8 cellular contexts compared by ENCODE assay signal in genomic region chr22:19854778-19855503, GRCh38. TPM values are rescaled to one million over a fixed set of nuclear protein-coding genes. Genes with fewer than 3 reads are reported as not detected.
DNase-seq lines count a peak whose midpoint lies in the region; ATAC-seq and TF ChIP-seq lines count a peak whose summit lies in the region.

GNB1L (minus strand) TSS chr22:19854874; CDS start chr22:19821355, 33,519 bp downstream.
RTL10 (minus strand) TSS chr22:19854874; CDS start chr22:19852261, 2,613 bp downstream.

- no peaks in the 10 kb centered on the region for H3K27me3 ChIP-seq in DND-41 (ENCODE audit: insufficient read depth, low read length, poor library complexity)
- no peaks in the 10 kb centered on the region for H3K27me3 ChIP-seq in KMS-11 (ENCODE audit: insufficient read depth, low read depth)
- H3K27me3 ChIP-seq in muscle layer of duodenum (ENCODE audit: low read depth, low read length): no peaks in the 10 kb centered on the region

- H3K4me1 ChIP-seq in DND-41 (ENCODE audit: insufficient read depth, low read length) (peaks cover 56% of the 10 kb centered on the region), KMS-11 (ENCODE audit: low read depth, poor library complexity, severe bottlenecking) (peaks cover 23% of the 10 kb centered on the region), muscle layer of duodenum (ENCODE audit: control insufficient read depth in 1 of 2, insufficient read depth in 2 of 2, low read length in 2 of 2) (peaks cover 20 to 26% of the 10 kb centered on the region in 2 donors)

- DNase-seq in DND-41: peak; percentile 96
- peak; percentile 94 for DNase-seq in activated T-cell treated with anti-CD3 and anti-CD28 coated beads, Interleukin-2, amount 50 U/mL, for 4 hours
- peak; percentile 88 for DNase-seq in stimulated activated CD8-positive, alpha-beta memory T cell treated with anti-CD3 and anti-CD28 coated beads, Interleukin-7, amount 100 ng/mL, for 24 hours (ENCODE audit: low read depth)

- H3K36me3 ChIP-seq in DND-41 (ENCODE audit: insufficient read depth, low read length) (peaks cover 49% of the 10 kb centered on the region), KMS-11 (ENCODE audit: insufficient read depth) (no peaks in the 10 kb centered on the region), muscle layer of duodenum (ENCODE audit: control insufficient read depth in 1 of 2, insufficient read depth in 2 of 2, low read length in 2 of 2) (peaks cover 15 to 29% of the 10 kb centered on the region in 2 donors)

- TF ChIP-seq CTCF in DND-41 (IDR thresholded peaks at IDR 0.05; ENCODE audit: borderline replicate concordance, extremely low read depth, low read length, poor library complexity, severe bottlenecking) (peak; percentile 40), KMS-11 (conservative IDR thresholded peaks at IDR 0.05; ENCODE audit: low read depth, low read length) (no peak)

- H3K79me2 ChIP-seq in DND-41 (ENCODE audit: insufficient read depth, low read length) (peaks cover 76% of the 10 kb centered on the region), KMS-11 (ENCODE audit: insufficient read depth, low read depth) (peaks cover 50% of the 10 kb centered on the region)

- H3K9me3 ChIP-seq in DND-41 (ENCODE audit: insufficient read depth, low read length, severe bottlenecking) (no peaks in the 10 kb centered on the region), muscle layer of duodenum (ENCODE audit: control insufficient read depth in 1 of 2, low read length in 2 of 2) (no peaks in the 10 kb centered on the region)

- H3K4me1 Mint-ChIP-seq in activated T-cell treated with anti-CD3 and anti-CD28 coated beads, Interleukin-2, amount 50 U/mL, for 4 hours (ENCODE audit: low read depth): peaks cover 61% of the 10 kb centered on the region

- H3K4me3 ChIP-seq in DND-41 (ENCODE audit: low read depth in 1 of 2, low read length in 2 of 2) (peak within 1 kb of the TSS; percentile 82 to 91), KMS-11 (IDR thresholded peaks at IDR 0.05; ENCODE audit: insufficient read depth, low read depth, low read length) (peak within 1 kb of the TSS; percentile 50), muscle layer of duodenum (ENCODE audit: low read depth in 1 of 2, low read length in 2 of 2) (peak within 1 kb of the TSS; percentile 89 to 96)

- peak; percentile 86 for ATAC-seq in DND-41 (ENCODE audit: insufficient read depth, low read depth)
- ATAC-seq in GM21737 (IDR thresholded peaks at IDR 0.05; ENCODE audit: unreplicated experiment): peak; percentile 84
- peak; percentile 91 to 92 for ATAC-seq in activated T-cell treated with anti-CD3 and anti-CD28 coated beads, Interleukin-2, amount 50 U/mL, for 4 hours
- ATAC-seq in esophagus mucosa: peak; percentile 93

- H3K4me2 ChIP-seq in DND-41 (ENCODE audit: insufficient read depth, low read length) (peak within 1 kb of the TSS; percentile 97), KMS-11 (peak within 1 kb of the TSS; percentile 99)

- H3K4me3 Mint-ChIP-seq in activated T-cell treated with anti-CD3 and anti-CD28 coated beads, Interleukin-2, amount 50 U/mL, for 4 hours: peak within 1 kb of the TSS; percentile 95

- peaks cover 8% of the 10 kb centered on the region for H3K36me3 Mint-ChIP-seq in activated T-cell treated with anti-CD3 and anti-CD28 coated beads, Interleukin-2, amount 50 U/mL, for 4 hours (ENCODE audit: insufficient read depth)

- H2AFZ ChIP-seq in DND-41 (ENCODE audit: low read depth, low read length): peak within 1 kb of the TSS; percentile 69
- H2AFZ ChIP-seq in KMS-11 (ENCODE audit: low read depth): peak within 1 kb of the TSS; percentile 61

- H4K20me1 ChIP-seq in DND-41 (ENCODE audit: insufficient read depth, low read length) (peaks cover 45% of the 10 kb centered on the region), KMS-11 (ENCODE audit: insufficient read depth) (no peaks in the 10 kb centered on the region)

- no peaks in the 10 kb centered on the region for H3K27me3 Mint-ChIP-seq in activated T-cell treated with anti-CD3 and anti-CD28 coated beads, Interleukin-2, amount 50 U/mL, for 4 hours (ENCODE audit: low read depth)

- H3K9ac ChIP-seq in DND-41 (ENCODE audit: low read depth, low read length) (peak within 1 kb of the TSS; percentile 99), KMS-11 (peak within 1 kb of the TSS; percentile 90)

- H3K27ac ChIP-seq in DND-41 (ENCODE audit: low read length) (peak within 1 kb of the TSS; percentile 98), KMS-11 (peak within 1 kb of the TSS; percentile 84), muscle layer of duodenum (ENCODE audit: low read length) (peak within 1 kb of the TSS; percentile 88)

- no peaks in the 10 kb centered on the region for H3K9me3 Mint-ChIP-seq in activated T-cell treated with anti-CD3 and anti-CD28 coated beads, Interleukin-2, amount 50 U/mL, for 4 hours

TF ChIP-seq in PFSK-1, 5 proteins besides CTCF, POLR2A, EP300 and RAD21:
- TF ChIP-seq SIN3A (IDR thresholded peaks at IDR 0.05; ENCODE audit: borderline replicate concordance, insufficient read depth, low read length): no peak
- TF ChIP-seq REST (IDR thresholded peaks at IDR 0.05; ENCODE audit: insufficient read depth in 1 of 2, low read depth in 2 of 2, low read length in 2 of 2): no peak
- peak; percentile 82 for TF ChIP-seq FOXP2 (optimal IDR thresholded peaks at IDR 0.05; ENCODE audit: borderline replicate concordance, extremely low read depth, extremely low read length, insufficient read depth)
- peak; percentile 84 for TF ChIP-seq POLR2AphosphoS5 (IDR thresholded peaks at IDR 0.05; ENCODE audit: low read depth, low read length)
- TF ChIP-seq TAF1 (IDR thresholded peaks at IDR 0.05; ENCODE audit: borderline replicate concordance, insufficient read depth, low read length): peak; percentile 90; the same call in 1 of the 2 replicates

RNA-seq across cellular contexts. Expression of gene GNB1L, which starts in this region (rescaled TPM):
- polyA plus RNA-seq in PFSK-1 (2012; ENCODE audit: insufficient read length, low read depth): 33.4 TPM
- total RNA-seq in activated T-cell treated with anti-CD3 and anti-CD28 coated beads, Interleukin-2, amount 50 U/mL, for 4 hours: 10 to 100 TPM; 25.9 to 26.3 (median 26.0) TPM
- 3.9 TPM for total RNA-seq in esophagus mucosa

RNA-seq across cellular contexts. Expression of gene RTL10, which starts in this region (rescaled TPM):
- polyA plus RNA-seq in PFSK-1 (2012; ENCODE audit: insufficient read length, low read depth): 11.0 TPM
- 10 to 100 TPM; 13.7 to 19.5 (median 14.5) TPM for total RNA-seq in activated T-cell treated with anti-CD3 and anti-CD28 coated beads, Interleukin-2, amount 50 U/mL, for 4 hours
- 14.0 TPM for total RNA-seq in esophagus mucosa

Comparison
In these comparisons a context has a peak if more than half of its experiments do, and no peak if none do; other contexts are left out.
1. Peak in every context shown above with its lines: DNase-seq, ATAC-seq, H3K4me3 ChIP-seq and H3K27ac ChIP-seq.